Comparison of ENCODE assay signal across 21 cellular contexts in genomic region chr3:110149763-110150162, GRCh38.
DNase-seq lines count a peak whose midpoint lies in the region; ATAC-seq, FAIRE-seq and TF ChIP-seq lines count a peak whose summit lies in the region.
"Had no signal": no experiment of that assay in that cellular context is flagged by ENCODE, and none has a peak within 500 bp of the region (broad histone marks: within the 10 kb centered on the region; RNA-seq: fewer than 3 reads in every experiment).

No MANE protein-coding gene starts in this region.

- in situ Hi-C loops in K562 (cut with MboI), result no loop called here
- in situ Hi-C loops in brain microvascular endothelial cell (cut with HindIII; ENCODE audit: low pct_ligation_motif_present, low sequenced_read_pairs), result no loop called here

- no peak for ATAC-seq in SK-N-SH treated with all-trans-retinoic acid at 6 μM for 48 hours
- ATAC-seq in K562, result no peak
- ATAC-seq: GM23338 had no signal

- H3K4me1 ChIP-seq in SK-N-SH (ENCODE audit: control insufficient read depth in 1 of 2, insufficient read depth in 2 of 2, low read depth in 1 of 2, low read length in 1 of 2) (no peaks in the 10 kb centered on the region), K562 (replicated peaks in 1 of 2; ENCODE audit: control insufficient read depth in 2 of 2, insufficient read depth in 2 of 2, low read length in 2 of 2) (no peaks in the 10 kb centered on the region), Peyer's patch (no peaks in the 10 kb centered on the region)

- no peaks in the 10 kb centered on the region for H4K20me1 ChIP-seq in SK-N-SH (ENCODE audit: insufficient read depth)
- no peaks in the 10 kb centered on the region for H4K20me1 ChIP-seq in K562 (replicated peaks; ENCODE audit: control insufficient read depth, insufficient read depth, low read length)

- no peaks in the 10 kb centered on the region for H3K9me1 ChIP-seq in K562 (ENCODE audit: control insufficient read depth, insufficient read depth, low read length)

- BruUV-seq in K562 (replicated peaks; lab: Mats Ljungman, UMichigan), result no TSS peak

- DNase-seq in SK-N-SH (no peak), HS-5 (ENCODE audit: low read depth) (peak; percentile 14), K562 (ENCODE audit: extremely low read depth in 1 of 4, low spot score in 3 of 4) (no peak), Peyer's patch (no peak), A172 (ENCODE audit: low spot score) (no peak), brain microvascular endothelial cell (no peak), inferior parietal cortex (ENCODE audit: extremely low spot score) (no peak)
- DNase-seq: ACHN; C1 segment of cervical spinal cord; Calu3; CD4-positive, alpha-beta T cell; DMS 273 treated with DMSO at 0.1 percent for 48 hours; DMS79; GF-D8; H9; Kasumi-1; KBM-7 had no signal

- H3K4me2 ChIP-seq in SK-N-SH (no peak overlapping the region), K562 (ENCODE audit: insufficient read depth, low read length) (no peak overlapping the region)
- H3K4me2 ChIP-seq: GM23338 had no signal

- H3K4me3 ChIP-seq in SK-N-SH (ENCODE audit: low read depth in 2 of 2, low read length in 1 of 2), result no peak overlapping the region
- H3K4me3 ChIP-seq in K562, result no peak overlapping the region
- no peak overlapping the region for H3K4me3 ChIP-seq in Peyer's patch
- H3K4me3 ChIP-seq in brain microvascular endothelial cell (ENCODE audit: low read depth, low read length), result no peak overlapping the region
- H3K4me3 ChIP-seq: GM23338 had no signal

- TF ChIP-seq EP300 in SK-N-SH (IDR thresholded peaks at IDR 0.05; ENCODE audit: borderline replicate concordance in 1 of 2, low read depth in 1 of 2, low read length in 1 of 2), result no peak
- no peak for TF ChIP-seq EP300 in K562 (IDR thresholded peaks at IDR 0.05; ENCODE audit: low read length)

- H3K27ac ChIP-seq in SK-N-SH (ENCODE audit: low read depth in 2 of 2, low read length in 1 of 2) (no peak overlapping the region), K562 (ENCODE audit: extremely low read depth, low read depth, low read length) (no peak overlapping the region), Peyer's patch (no peak overlapping the region), brain microvascular endothelial cell (no peak overlapping the region)
- H3K27ac ChIP-seq: 22Rv1 had no signal

- no peaks in the 10 kb centered on the region for H3K79me2 ChIP-seq in SK-N-SH (ENCODE audit: insufficient read depth)
- no peaks in the 10 kb centered on the region for H3K79me2 ChIP-seq in K562 (ENCODE audit: control insufficient read depth, insufficient read depth, low read length)

- H3K9me2 ChIP-seq in SK-N-SH, result no peaks in the 10 kb centered on the region

- TF ChIP-seq RAD21 in SK-N-SH (IDR thresholded peaks at IDR 0.05; ENCODE audit: low read length) (no peak), K562 (CRISPR knock-in tag; conservative IDR thresholded peaks at IDR 0.05 in 1 of 2, IDR thresholded peaks at IDR 0.05 in 1 of 2) (no peak)

- no peaks in the 10 kb centered on the region; the same call in 1 of the 2 replicates for H3K9me3 ChIP-seq in SK-N-SH
- no peaks in the 10 kb centered on the region for H3K9me3 ChIP-seq in K562 (replicated peaks; ENCODE audit: control insufficient read depth, insufficient read depth, low read depth, low read length)
- H3K9me3 ChIP-seq in Peyer's patch, result no peaks in the 10 kb centered on the region

- intact Hi-C loops in K562 (cut with micrococcal nuclease), result no loop called here

- no peak for TF ChIP-seq CTCF in SK-N-SH (IDR thresholded peaks at IDR 0.05)
- TF ChIP-seq CTCF in K562 (IDR thresholded peaks at IDR 0.05 in 2 of 3, conservative IDR thresholded peaks at IDR 0.05 in 1 of 3; ENCODE audit: insufficient read depth in 2 of 3, low read depth in 1 of 3, low read length in 3 of 3), result no peak
- no peak for TF ChIP-seq CTCF in Peyer's patch (IDR thresholded peaks at IDR 0.05)
- no peak for TF ChIP-seq CTCF in brain microvascular endothelial cell (IDR thresholded peaks at IDR 0.05; ENCODE audit: low read depth, low read length, missing control alignments)

- CTCF ChIA-PET in SK-N-SH (lab: Yijun Ruan, JAX), result no interaction called here
- CTCF ChIA-PET in K562 (lab: Yijun Ruan, JAX; ENCODE audit: low intra/inter-chr PET ratio), result no interaction called here

- no peak for FAIRE-seq in K562 (lab: Jason Lieb, UNC)
- FAIRE-seq: HTR-8/SVneo had no signal

- POLR2A ChIA-PET in SK-N-SH (lab: Yijun Ruan, JAX) (no interaction called here), K562 (lab: Yijun Ruan, JAX) (no interaction called here)

- TF ChIP-seq POLR2A in K562 (conservative IDR thresholded peaks at IDR 0.05) (no peak), Peyer's patch (IDR thresholded peaks at IDR 0.05) (no peak)

- H2AFZ ChIP-seq in SK-N-SH (ENCODE audit: low read depth) (peak overlapping the region; percentile 8; the same call in 1 of the 2 replicates), K562 (ENCODE audit: low read depth, low read length) (no peak overlapping the region)
- H2AFZ ChIP-seq: GM23338 had no signal

- H3K27me3 ChIP-seq in SK-N-SH (ENCODE audit: insufficient read depth), result no peaks in the 10 kb centered on the region
- H3K27me3 ChIP-seq in K562 (ENCODE audit: control insufficient read depth in 2 of 2, insufficient read depth in 2 of 2, low read length in 2 of 2), result no peaks in the 10 kb centered on the region
- H3K27me3 ChIP-seq in Peyer's patch, result no peaks in the 10 kb centered on the region
- no peaks in the 10 kb centered on the region for H3K27me3 ChIP-seq in brain microvascular endothelial cell (replicated peaks)

- H3K9ac ChIP-seq in SK-N-SH, result no peak overlapping the region
- H3K9ac ChIP-seq in K562 (ENCODE audit: insufficient read depth in 1 of 2, low read depth in 2 of 2, low read length in 2 of 2), result no peak overlapping the region

- H3F3A ChIP-seq in SK-N-SH (replicated peaks; ENCODE audit: insufficient read depth), result no peaks in the 10 kb centered on the region

- H3K36me3 ChIP-seq in SK-N-SH (replicated peaks in 1 of 2; ENCODE audit: control insufficient read depth in 1 of 2, insufficient read depth in 2 of 2, low read length in 1 of 2) (no peaks in the 10 kb centered on the region), K562 (ENCODE audit: control insufficient read depth, insufficient read depth, low read length) (no peaks in the 10 kb centered on the region), Peyer's patch (no peaks in the 10 kb centered on the region), brain microvascular endothelial cell (replicated peaks) (no peaks in the 10 kb centered on the region)

TF ChIP-seq in SK-N-SH, 30 proteins besides CTCF, POLR2A, EP300 and RAD21:
- TF ChIP-seq EZH2phosphoT487 (IDR thresholded peaks at IDR 0.05; ENCODE audit: borderline replicate concordance, low read depth), result no peak

TF ChIP-seq in SK-N-SH treated with all-trans-retinoic acid at 6 μM for 48 hours, 23 proteins besides CTCF, POLR2A, EP300 and RAD21 (continues in another document):
- TF ChIP-seq ARNTL (CRISPR knock-in tag; IDR thresholded peaks at IDR 0.05; ENCODE audit: borderline replicate concordance, low read depth), result no peak
- TF ChIP-seq CSDC2 (CRISPR knock-in tag; IDR thresholded peaks at IDR 0.05), result no peak
- TF ChIP-seq, protein P1, sequence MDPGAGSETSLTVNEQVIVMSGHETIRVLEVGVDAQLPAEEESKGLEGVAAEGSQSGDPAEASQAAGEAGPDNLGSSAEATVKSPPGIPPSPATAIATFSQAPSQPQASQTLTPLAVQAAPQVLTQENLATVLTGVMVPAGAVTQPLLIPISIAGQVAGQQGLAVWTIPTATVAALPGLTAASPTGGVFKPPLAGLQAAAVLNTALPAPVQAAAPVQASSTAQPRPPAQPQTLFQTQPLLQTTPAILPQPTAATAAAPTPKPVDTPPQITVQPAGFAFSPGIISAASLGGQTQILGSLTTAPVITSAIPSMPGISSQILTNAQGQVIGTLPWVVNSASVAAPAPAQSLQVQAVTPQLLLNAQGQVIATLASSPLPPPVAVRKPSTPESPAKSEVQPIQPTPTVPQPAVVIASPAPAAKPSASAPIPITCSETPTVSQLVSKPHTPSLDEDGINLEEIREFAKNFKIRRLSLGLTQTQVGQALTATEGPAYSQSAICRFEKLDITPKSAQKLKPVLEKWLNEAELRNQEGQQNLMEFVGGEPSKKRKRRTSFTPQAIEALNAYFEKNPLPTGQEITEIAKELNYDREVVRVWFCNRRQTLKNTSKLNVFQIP (CRISPR knock-in tag; IDR thresholded peaks at IDR 0.05; ENCODE audit: borderline replicate concordance, low read depth), result no peak
- TF ChIP-seq PPARA (CRISPR knock-in tag; IDR thresholded peaks at IDR 0.05; ENCODE audit: borderline replicate concordance), result no peak
- TF ChIP-seq SNAI2 (CRISPR knock-in tag; IDR thresholded peaks at IDR 0.05), result no peak
- no peak for TF ChIP-seq ZNF8 (CRISPR knock-in tag; IDR thresholded peaks at IDR 0.05)

TF ChIP-seq in K562, 482 proteins besides CTCF, POLR2A, EP300 and RAD21 (continues in another document):
- TF ChIP-seq MAFK (IDR thresholded peaks at IDR 0.05; ENCODE audit: low read length), result peak; percentile 51; the same call in 1 of the 2 replicates
- TF ChIP-seq C11orf30 (IDR thresholded peaks at IDR 0.05; ENCODE audit: low read depth), result peak; percentile 34; the same call in 1 of the 2 replicates
- TF ChIP-seq ZEB2 (IDR thresholded peaks at IDR 0.05), result no peak
- TF ChIP-seq SPI1 (IDR thresholded peaks at IDR 0.05; ENCODE audit: borderline replicate concordance, low read depth, low read length), result no peak
- TF ChIP-seq NR3C1 (CRISPR knock-in tag; IDR thresholded peaks at IDR 0.05), result no peak
- TF ChIP-seq ZBTB2 (IDR thresholded peaks at IDR 0.05), result no peak
- TF ChIP-seq, protein P2, sequence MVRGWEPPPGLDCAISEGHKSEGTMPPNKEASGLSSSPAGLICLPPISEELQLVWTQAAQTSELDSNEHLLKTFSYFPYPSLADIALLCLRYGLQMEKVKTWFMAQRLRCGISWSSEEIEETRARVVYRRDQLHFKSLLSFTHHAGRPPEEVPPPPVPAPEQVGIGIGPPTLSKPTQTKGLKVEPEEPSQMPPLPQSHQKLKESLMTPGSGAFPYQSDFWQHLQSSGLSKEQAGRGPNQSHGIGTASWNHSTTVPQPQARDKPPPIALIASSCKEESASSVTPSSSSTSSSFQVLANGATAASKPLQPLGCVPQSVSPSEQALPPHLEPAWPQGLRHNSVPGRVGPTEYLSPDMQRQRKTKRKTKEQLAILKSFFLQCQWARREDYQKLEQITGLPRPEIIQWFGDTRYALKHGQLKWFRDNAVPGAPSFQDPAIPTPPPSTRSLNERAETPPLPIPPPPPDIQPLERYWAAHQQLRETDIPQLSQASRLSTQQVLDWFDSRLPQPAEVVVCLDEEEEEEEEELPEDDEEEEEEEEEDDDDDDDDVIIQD (CRISPR knock-in tag; IDR thresholded peaks at IDR 0.05), result no peak
